1 cellular context compared by ENCODE assay signal in the genomic region with DNA sequence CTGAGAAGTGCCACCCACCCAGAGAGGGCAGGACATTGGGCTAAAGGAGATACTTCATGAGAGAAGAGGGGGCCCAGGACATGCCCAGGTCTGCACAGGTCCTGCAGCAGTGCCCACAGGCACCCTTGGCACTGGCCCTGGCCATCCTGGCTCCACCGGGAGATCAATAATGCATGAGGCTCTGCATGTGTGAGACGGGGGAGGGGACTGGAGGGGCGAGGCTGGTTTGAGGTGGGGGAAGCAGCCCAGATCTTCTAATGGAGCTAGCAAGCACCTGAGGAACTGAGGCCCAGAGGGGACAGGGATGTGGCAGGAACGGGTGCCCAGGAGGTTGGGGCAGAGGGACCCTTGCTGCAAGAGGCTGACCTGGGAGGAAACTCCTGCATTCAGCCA.
TF ChIP-seq lines count a peak whose summit lies in the region.

No MANE protein-coding gene starts in this region.

TF ChIP-seq in IMR-90, 13 proteins besides CTCF, POLR2A, EP300 and RAD21:
- TF ChIP-seq MXI1 (IDR thresholded peaks at IDR 0.05; ENCODE audit: borderline replicate concordance, low read depth, low read length) = no peak
- no peak for TF ChIP-seq MAZ (IDR thresholded peaks at IDR 0.05; ENCODE audit: borderline replicate concordance, low read depth, low read length)
- TF ChIP-seq, protein P1, sequence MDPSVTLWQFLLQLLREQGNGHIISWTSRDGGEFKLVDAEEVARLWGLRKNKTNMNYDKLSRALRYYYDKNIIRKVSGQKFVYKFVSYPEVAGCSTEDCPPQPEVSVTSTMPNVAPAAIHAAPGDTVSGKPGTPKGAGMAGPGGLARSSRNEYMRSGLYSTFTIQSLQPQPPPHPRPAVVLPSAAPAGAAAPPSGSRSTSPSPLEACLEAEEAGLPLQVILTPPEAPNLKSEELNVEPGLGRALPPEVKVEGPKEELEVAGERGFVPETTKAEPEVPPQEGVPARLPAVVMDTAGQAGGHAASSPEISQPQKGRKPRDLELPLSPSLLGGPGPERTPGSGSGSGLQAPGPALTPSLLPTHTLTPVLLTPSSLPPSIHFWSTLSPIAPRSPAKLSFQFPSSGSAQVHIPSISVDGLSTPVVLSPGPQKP (IDR thresholded peaks at IDR 0.05; ENCODE audit: borderline replicate concordance, low read depth, low read length) = no peak
- TF ChIP-seq BHLHE40 (IDR thresholded peaks at IDR 0.05; ENCODE audit: low read depth, low read length) = no peak
- TF ChIP-seq NFE2L2 (IDR thresholded peaks at IDR 0.05; ENCODE audit: low read depth, low read length) = no peak
- TF ChIP-seq FOS (IDR thresholded peaks at IDR 0.05; ENCODE audit: low read depth, low read length) = no peak
- no peak for TF ChIP-seq RCOR1 (IDR thresholded peaks at IDR 0.05; ENCODE audit: insufficient replicate concordance, low read length)
- TF ChIP-seq CHD1 (IDR thresholded peaks at IDR 0.05; ENCODE audit: low read depth, low read length) = no peak
- TF ChIP-seq, protein P2, sequence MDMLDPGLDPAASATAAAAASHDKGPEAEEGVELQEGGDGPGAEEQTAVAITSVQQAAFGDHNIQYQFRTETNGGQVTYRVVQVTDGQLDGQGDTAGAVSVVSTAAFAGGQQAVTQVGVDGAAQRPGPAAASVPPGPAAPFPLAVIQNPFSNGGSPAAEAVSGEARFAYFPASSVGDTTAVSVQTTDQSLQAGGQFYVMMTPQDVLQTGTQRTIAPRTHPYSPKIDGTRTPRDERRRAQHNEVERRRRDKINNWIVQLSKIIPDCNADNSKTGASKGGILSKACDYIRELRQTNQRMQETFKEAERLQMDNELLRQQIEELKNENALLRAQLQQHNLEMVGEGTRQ (IDR thresholded peaks at IDR 0.05; ENCODE audit: low read depth, low read length) = no peak
- TF ChIP-seq SMC3 (IDR thresholded peaks at IDR 0.05; ENCODE audit: low read depth, low read length) = no peak
- no peak for TF ChIP-seq MAFK (IDR thresholded peaks at IDR 0.05; ENCODE audit: low read depth, low read length)
- no peak for TF ChIP-seq CEBPB (IDR thresholded peaks at IDR 0.05; ENCODE audit: low read depth, low read length)
TF ChIP-seq in IMR-90: peak in this region for 0.
